1 cellular context compared by ENCODE assay signal in the genomic region with DNA sequence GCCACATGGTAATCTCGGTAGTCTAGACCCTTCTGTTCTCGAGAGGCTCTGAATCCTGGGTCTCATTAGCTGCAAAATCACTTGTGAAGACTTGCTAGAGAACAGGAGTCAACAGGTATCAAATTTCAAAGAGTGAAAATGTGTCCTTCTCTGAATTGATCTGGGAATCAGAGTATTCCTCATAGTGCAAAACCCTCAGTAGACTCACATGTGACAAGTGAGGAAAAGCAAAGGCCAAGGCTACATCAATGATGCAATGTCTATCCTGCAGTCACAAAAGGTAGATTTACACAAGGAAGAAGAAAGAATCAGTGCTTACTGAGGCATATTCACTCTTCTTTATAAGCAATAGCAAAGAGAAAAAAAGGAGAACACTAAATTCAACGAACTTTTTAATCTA.
TF ChIP-seq lines count a peak whose summit lies in the region.

No MANE protein-coding gene starts in this region.

TF ChIP-seq in HepG2, 621 proteins besides CTCF, POLR2A, EP300 and RAD21 (continued from another document):
- TF ChIP-seq, protein P1, sequence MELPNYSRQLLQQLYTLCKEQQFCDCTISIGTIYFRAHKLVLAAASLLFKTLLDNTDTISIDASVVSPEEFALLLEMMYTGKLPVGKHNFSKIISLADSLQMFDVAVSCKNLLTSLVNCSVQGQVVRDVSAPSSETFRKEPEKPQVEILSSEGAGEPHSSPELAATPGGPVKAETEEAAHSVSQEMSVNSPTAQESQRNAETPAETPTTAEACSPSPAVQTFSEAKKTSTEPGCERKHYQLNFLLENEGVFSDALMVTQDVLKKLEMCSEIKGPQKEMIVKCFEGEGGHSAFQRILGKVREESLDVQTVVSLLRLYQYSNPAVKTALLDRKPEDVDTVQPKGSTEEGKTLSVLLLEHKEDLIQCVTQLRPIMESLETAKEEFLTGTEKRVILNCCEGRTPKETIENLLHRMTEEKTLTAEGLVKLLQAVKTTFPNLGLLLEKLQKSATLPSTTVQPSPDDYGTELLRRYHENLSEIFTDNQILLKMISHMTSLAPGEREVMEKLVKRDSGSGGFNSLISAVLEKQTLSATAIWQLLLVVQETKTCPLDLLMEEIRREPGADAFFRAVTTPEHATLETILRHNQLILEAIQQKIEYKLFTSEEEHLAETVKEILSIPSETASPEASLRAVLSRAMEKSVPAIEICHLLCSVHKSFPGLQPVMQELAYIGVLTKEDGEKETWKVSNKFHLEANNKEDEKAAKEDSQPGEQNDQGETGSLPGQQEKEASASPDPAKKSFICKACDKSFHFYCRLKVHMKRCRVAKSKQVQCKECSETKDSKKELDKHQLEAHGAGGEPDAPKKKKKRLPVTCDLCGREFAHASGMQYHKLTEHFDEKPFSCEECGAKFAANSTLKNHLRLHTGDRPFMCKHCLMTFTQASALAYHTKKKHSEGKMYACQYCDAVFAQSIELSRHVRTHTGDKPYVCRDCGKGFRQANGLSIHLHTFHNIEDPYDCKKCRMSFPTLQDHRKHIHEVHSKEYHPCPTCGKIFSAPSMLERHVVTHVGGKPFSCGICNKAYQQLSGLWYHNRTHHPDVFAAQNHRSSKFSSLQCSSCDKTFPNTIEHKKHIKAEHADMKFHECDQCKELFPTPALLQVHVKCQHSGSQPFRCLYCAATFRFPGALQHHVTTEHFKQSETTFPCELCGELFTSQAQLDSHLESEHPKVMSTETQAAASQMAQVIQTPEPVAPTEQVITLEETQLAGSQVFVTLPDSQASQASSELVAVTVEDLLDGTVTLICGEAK (IDR thresholded peaks at IDR 0.05), result no peak
- TF ChIP-seq, protein P1 (CRISPR knock-in tag; IDR thresholded peaks at IDR 0.05), result no peak
- TF ChIP-seq SAP130 (CRISPR knock-in tag; IDR thresholded peaks at IDR 0.05; ENCODE audit: low read depth), result peak; percentile 36; the same call in 1 of the 2 replicates
- TF ChIP-seq CEBPG (CRISPR knock-in tag; IDR thresholded peaks at IDR 0.05), result peak; percentile 88
- no peak for TF ChIP-seq PTBP1 (IDR thresholded peaks at IDR 0.05; ENCODE audit: low read depth, low read length, poor library complexity, severe bottlenecking)
- peak; percentile 54 for TF ChIP-seq TCF7 (IDR thresholded peaks at IDR 0.05; ENCODE audit: low read depth)
- TF ChIP-seq PCBP1 (IDR thresholded peaks at IDR 0.05; ENCODE audit: borderline replicate concordance, low read depth, low read length), result no peak
- peak; percentile 93 for TF ChIP-seq CEBPB (IDR thresholded peaks at IDR 0.05; ENCODE audit: borderline replicate concordance, low read depth, low read length)
- TF ChIP-seq HDAC1 (CRISPR knock-in tag; IDR thresholded peaks at IDR 0.05), result peak; percentile 56
- 0 out of 2 replicates have a peak, but pooled peaks have one; percentile 27 for TF ChIP-seq POGK (CRISPR knock-in tag; conservative IDR thresholded peaks at IDR 0.05)
- TF ChIP-seq ZNF180 (CRISPR knock-in tag; IDR thresholded peaks at IDR 0.05; ENCODE audit: borderline replicate concordance, low read depth), result no peak
- TF ChIP-seq KDM2A (CRISPR knock-in tag; IDR thresholded peaks at IDR 0.05; ENCODE audit: borderline replicate concordance, low read depth), result no peak
- no peak for TF ChIP-seq ARNT (IDR thresholded peaks at IDR 0.05)
